Comparison of ENCODE assay signal across 1 cellular context in the genomic region with DNA sequence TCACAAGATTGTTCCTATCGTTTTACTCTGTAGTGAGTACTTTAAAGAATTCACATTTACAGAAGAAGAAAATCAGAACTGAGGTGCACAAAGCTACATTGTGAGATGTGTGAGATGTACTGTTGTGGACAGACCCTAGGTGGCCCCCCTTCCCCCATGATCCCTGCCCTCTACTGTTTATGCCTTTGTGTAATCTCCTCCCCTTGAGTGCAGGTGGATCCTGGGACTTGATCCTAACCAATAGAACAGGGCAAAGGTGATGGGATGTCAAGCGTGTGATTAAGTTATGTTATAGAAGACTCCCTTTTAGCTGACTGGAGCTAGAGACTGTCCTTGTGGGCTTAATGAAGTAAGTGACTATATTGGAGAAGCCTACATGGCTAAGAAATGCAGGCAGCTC.
TF ChIP-seq lines count a peak whose summit lies in the region.

No MANE protein-coding gene starts in this region.

TF ChIP-seq in GM23338, 12 proteins besides CTCF, POLR2A, EP300 and RAD21 (continued from another document):
- TF ChIP-seq, protein P1, sequence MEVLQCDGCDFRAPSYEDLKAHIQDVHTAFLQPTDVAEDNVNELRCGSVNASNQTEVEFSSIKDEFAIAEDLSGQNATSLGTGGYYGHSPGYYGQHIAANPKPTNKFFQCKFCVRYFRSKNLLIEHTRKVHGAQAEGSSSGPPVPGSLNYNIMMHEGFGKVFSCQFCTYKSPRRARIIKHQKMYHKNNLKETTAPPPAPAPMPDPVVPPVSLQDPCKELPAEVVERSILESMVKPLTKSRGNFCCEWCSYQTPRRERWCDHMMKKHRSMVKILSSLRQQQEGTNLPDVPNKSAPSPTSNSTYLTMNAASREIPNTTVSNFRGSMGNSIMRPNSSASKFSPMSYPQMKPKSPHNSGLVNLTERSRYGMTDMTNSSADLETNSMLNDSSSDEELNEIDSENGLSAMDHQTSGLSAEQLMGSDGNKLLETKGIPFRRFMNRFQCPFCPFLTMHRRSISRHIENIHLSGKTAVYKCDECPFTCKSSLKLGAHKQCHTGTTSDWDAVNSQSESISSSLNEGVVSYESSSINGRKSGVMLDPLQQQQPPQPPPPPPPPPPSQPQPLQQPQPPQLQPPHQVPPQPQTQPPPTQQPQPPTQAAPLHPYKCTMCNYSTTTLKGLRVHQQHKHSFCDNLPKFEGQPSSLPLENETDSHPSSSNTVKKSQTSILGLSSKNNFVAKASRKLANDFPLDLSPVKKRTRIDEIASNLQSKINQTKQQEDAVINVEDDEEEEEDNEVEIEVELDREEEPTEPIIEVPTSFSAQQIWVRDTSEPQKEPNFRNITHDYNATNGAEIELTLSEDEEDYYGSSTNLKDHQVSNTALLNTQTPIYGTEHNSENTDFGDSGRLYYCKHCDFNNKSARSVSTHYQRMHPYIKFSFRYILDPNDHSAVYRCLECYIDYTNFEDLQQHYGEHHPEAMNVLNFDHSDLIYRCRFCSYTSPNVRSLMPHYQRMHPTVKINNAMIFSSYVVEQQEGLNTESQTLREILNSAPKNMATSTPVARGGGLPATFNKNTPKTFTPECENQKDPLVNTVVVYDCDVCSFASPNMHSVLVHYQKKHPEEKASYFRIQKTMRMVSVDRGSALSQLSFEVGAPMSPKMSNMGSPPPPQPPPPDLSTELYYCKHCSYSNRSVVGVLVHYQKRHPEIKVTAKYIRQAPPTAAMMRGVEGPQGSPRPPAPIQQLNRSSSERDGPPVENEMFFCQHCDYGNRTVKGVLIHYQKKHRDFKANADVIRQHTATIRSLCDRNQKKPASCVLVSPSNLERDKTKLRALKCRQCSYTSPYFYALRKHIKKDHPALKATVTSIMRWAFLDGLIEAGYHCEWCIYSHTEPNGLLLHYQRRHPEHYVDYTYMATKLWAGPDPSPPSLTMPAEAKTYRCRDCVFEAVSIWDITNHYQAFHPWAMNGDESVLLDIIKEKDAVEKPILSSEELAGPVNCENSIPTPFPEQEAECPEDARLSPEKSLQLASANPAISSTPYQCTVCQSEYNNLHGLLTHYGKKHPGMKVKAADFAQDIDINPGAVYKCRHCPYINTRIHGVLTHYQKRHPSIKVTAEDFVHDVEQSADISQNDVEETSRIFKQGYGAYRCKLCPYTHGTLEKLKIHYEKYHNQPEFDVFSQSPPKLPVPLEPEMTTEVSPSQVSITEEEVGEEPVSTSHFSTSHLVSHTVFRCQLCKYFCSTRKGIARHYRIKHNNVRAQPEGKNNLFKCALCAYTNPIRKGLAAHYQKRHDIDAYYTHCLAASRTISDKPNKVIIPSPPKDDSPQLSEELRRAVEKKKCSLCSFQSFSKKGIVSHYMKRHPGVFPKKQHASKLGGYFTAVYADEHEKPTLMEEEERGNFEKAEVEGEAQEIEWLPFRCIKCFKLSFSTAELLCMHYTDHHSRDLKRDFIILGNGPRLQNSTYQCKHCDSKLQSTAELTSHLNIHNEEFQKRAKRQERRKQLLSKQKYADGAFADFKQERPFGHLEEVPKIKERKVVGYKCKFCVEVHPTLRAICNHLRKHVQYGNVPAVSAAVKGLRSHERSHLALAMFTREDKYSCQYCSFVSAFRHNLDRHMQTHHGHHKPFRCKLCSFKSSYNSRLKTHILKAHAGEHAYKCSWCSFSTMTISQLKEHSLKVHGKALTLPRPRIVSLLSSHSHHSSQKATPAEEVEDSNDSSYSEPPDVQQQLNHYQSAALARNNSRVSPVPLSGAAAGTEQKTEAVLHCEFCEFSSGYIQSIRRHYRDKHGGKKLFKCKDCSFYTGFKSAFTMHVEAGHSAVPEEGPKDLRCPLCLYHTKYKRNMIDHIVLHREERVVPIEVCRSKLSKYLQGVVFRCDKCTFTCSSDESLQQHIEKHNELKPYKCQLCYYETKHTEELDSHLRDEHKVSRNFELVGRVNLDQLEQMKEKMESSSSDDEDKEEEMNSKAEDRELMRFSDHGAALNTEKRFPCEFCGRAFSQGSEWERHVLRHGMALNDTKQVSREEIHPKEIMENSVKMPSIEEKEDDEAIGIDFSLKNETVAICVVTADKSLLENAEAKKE (CRISPR knock-in tag; IDR thresholded peaks at IDR 0.05) = no peak
